Comparison of ENCODE assay signal across 7 cellular contexts in genomic region chr3:32374788-32375595, GRCh38. TPM values are rescaled to one million over a fixed set of nuclear protein-coding genes. Genes with fewer than 3 reads are reported as not detected.
DNase-seq lines count a peak whose midpoint lies in the region; ATAC-seq, FAIRE-seq and TF ChIP-seq lines count a peak whose summit lies in the region.

No MANE protein-coding gene starts in this region.

- H3K27ac ChIP-seq in H1 (ENCODE audit: low read depth, low read length) = no peak overlapping the region

- CTCF ChIA-PET in H1 (lab: Charles Lee; ENCODE audit: partially characterized antibody) = interaction anchor here (0.6 to 7.3 kb wide), 50 partner anchors 8 to 574 kb away, joined by 3 to 121 read pairs (median 4); partner anchors contain the start of gene CMTM7

- no peak overlapping the region for H2AK5ac ChIP-seq in H1 (ENCODE audit: low read depth, low read length)

- FAIRE-seq in H1 (lab: Jason Lieb, UNC) = peak; percentile 82

- no peak overlapping the region for H3K4me3 ChIP-seq in H1 (ENCODE audit: extremely low read depth in 1 of 4, insufficient read depth in 2 of 4, low read depth in 3 of 4, low read length in 4 of 4)

- no peaks in the 10 kb centered on the region for H3K9me3 ChIP-seq in H1 (ENCODE audit: insufficient read depth in 2 of 2, low read depth in 1 of 2, low read length in 1 of 2)

- H2BK15ac ChIP-seq in H1 (ENCODE audit: low read length) = no peak overlapping the region

- no peak overlapping the region for H4K5ac ChIP-seq in H1 (ENCODE audit: insufficient read length, low read depth, low read length)

- ATAC-seq in HG02588 (IDR thresholded peaks at IDR 0.05; ENCODE audit: unreplicated experiment) = peak; percentile 50

- no peak overlapping the region for H2BK120ac ChIP-seq in H1 (replicated peaks; ENCODE audit: low read depth, low read length)

- 55% methylated on average over 12 of the region's 12 CpGs; no CpG with 5 or more reads in 1 of the 2 experiments for WGBS in H1 (ENCODE audit: extremely low coverage in 1 of 2, insufficient coverage in 1 of 2, insufficient read length in 1 of 2, insufficient replicate concordance in 2 of 2, low coverage in 1 of 2, low lambda C conversion rate in 2 of 2, missing lambda C conversion rate in 1 of 2), 2 experiments

- no peak overlapping the region for H2BK12ac ChIP-seq in H1 (ENCODE audit: low read depth, low read length)

- H3K56ac ChIP-seq in H1 (replicated peaks; ENCODE audit: insufficient read length, low read depth, low read length) = no peak overlapping the region

- no peak overlapping the region for H3K4me2 ChIP-seq in H1 (ENCODE audit: insufficient read depth in 1 of 2, low read depth in 2 of 2, low read length in 2 of 2)

- no peaks in the 10 kb centered on the region for H3K79me2 ChIP-seq in H1 (ENCODE audit: control insufficient read depth in 1 of 2, insufficient read depth in 2 of 2, low read length in 2 of 2)

- H3K27me3 ChIP-seq in H1 (replicated peaks in 1 of 4; ENCODE audit: control insufficient read depth in 3 of 4, extremely low read depth in 1 of 4, insufficient read depth in 3 of 4, low read length in 3 of 4) = no peaks in the 10 kb centered on the region

- H2AFZ ChIP-seq in H1 (ENCODE audit: low read length) = no peak overlapping the region

- H3K23me2 ChIP-seq in H1 (ENCODE audit: low read depth, low read length) = no peaks in the 10 kb centered on the region

- no peak for TF ChIP-seq POLR2A in H1 (IDR thresholded peaks at IDR 0.05; ENCODE audit: control extremely low read depth in 1 of 2, low read depth in 2 of 2, low read length in 2 of 2)

- DNase-seq in GM10266 (ENCODE audit: extremely low spot score) (peak; percentile 50), NCI-H526 (lab: John Stamatoyannopoulos, UW) (peak; percentile 49 to 74), H1 (ENCODE audit: low read depth in 1 of 2, low spot score in 2 of 2) (peak in 1 of 2 experiments; percentile 82), middle frontal gyrus (ENCODE audit: extremely low spot score, low spot score) (peak; percentile 24), stromal cell of bone marrow (ENCODE audit: low read depth) (peak; percentile 50)
- DNase-seq in activated CD4-positive, alpha-beta T cell treated with anti-CD3 and anti-CD28 coated beads, Interleukin-2, amount 50 U/mL, for 48 hours = peak; percentile 53 to 67

- H4K20me1 ChIP-seq in H1 (replicated peaks in 1 of 2; ENCODE audit: control insufficient read depth in 1 of 2, insufficient read depth in 2 of 2, low read length in 2 of 2) = no peaks in the 10 kb centered on the region

- H3K23ac ChIP-seq in H1 (ENCODE audit: insufficient read length) = no peak overlapping the region

- H2BK20ac ChIP-seq in H1 (ENCODE audit: low read length) = no peak overlapping the region

- TF ChIP-seq RAD21 in H1 (IDR thresholded peaks at IDR 0.05 in 1 of 2, conservative IDR thresholded peaks at IDR 0.05 in 1 of 2; ENCODE audit: low read depth in 2 of 2, low read length in 2 of 2) = peak; percentile 57 to 71

- H4K8ac ChIP-seq in H1 (ENCODE audit: extremely low read depth, insufficient read depth, low read length) = no peak overlapping the region

- H3K79me1 ChIP-seq in H1 (ENCODE audit: low read depth, low read length) = no peaks in the 10 kb centered on the region

- H3K36me3 ChIP-seq in H1 (ENCODE audit: control insufficient read depth in 2 of 4, insufficient read depth in 4 of 4, low read length in 3 of 4) = no peaks in the 10 kb centered on the region

- TF ChIP-seq CTCF in GM10266 (IDR thresholded peaks at IDR 0.05; ENCODE audit: control insufficient read depth, insufficient read depth, low read depth, missing control alignments) (peak; percentile 60), H1 (IDR thresholded peaks at IDR 0.05; ENCODE audit: control extremely low read depth in 1 of 3, insufficient read depth in 1 of 3, low read depth in 1 of 3, low read length in 3 of 3) (peak in 2 of 3 experiments; percentile 64 to 72; a peak in 3 of 4 replicates)

- no peak overlapping the region for H4K91ac ChIP-seq in H1 (replicated peaks; ENCODE audit: insufficient read length, low read length)

- H3K14ac ChIP-seq in H1 (ENCODE audit: insufficient read length) = no peak overlapping the region

- no peak overlapping the region for H3K4ac ChIP-seq in H1 (replicated peaks; ENCODE audit: insufficient read length, low read depth, low read length)

- H3K4me1 ChIP-seq in H1 (replicated peaks in 1 of 4; ENCODE audit: control insufficient read depth in 3 of 4, insufficient read depth in 4 of 4, low read length in 3 of 4) = no peaks in the 10 kb centered on the region

- H2BK5ac ChIP-seq in H1 (ENCODE audit: low read depth, low read length) = no peak overlapping the region

- H3K9ac ChIP-seq in H1 (replicated peaks in 1 of 4; ENCODE audit: extremely low read depth in 1 of 4, low read depth in 3 of 4, low read length in 3 of 4) = no peak overlapping the region

- POLR2A ChIA-PET in H1 (lab: Charles Lee; ENCODE audit: partially characterized antibody) = interaction anchor here (0.6 to 1.4 kb wide), 6 partner anchors 14 to 217 kb away, joined by 3 to 6 read pairs (median 4); partner anchors contain the start of gene CMTM7

- no peak for TF ChIP-seq EP300 in H1 (IDR thresholded peaks at IDR 0.05; ENCODE audit: borderline replicate concordance in 1 of 2, low read depth in 2 of 2, low read length in 2 of 2)

- no peak overlapping the region for H3K18ac ChIP-seq in H1 (ENCODE audit: extremely low read depth, low read length)

TF ChIP-seq in H1, 55 proteins besides CTCF, POLR2A, EP300 and RAD21:
- no peak for TF ChIP-seq GABPA (IDR thresholded peaks at IDR 0.05; ENCODE audit: borderline replicate concordance, insufficient read depth, low read length)
- no peak for TF ChIP-seq EZH2 (IDR thresholded peaks at IDR 0.05; ENCODE audit: low read depth, low read length, severe bottlenecking)

RNA-seq across cellular contexts. Expression of gene CMTM7, which starts 16.7 kb away (rescaled TPM):
- total RNA-seq in H1 (2021; fragmentation: NEBNext Ultra II Directional; extraction: Animal tissue kit (Norgen Biotek cat#: 25700)) = 30.6 and 33.3 TPM in 2 replicates
- polyA plus RNA-seq in H1 (2011; rRNA removed) = 65.8 and 74.0 TPM in 2 replicates
- 37.3 TPM for polyA plus RNA-seq in H1 (2011; cell fraction: cytosol; rRNA removed)
- polyA plus RNA-seq in H1 (2011; cell fraction: nucleus; rRNA removed) = 48.0 TPM
- polyA plus RNA-seq in H1 (2012, experiment 1 of 2) = 30.6 to 37.6 TPM (median 31.3 TPM) in 4 replicates
- polyA plus RNA-seq in H1 (2012, experiment 2 of 2) = 33.4 TPM
- 35.5 TPM for polyA plus RNA-seq in H1 (2013, experiment 1 of 2)
- polyA plus RNA-seq in H1 (2013, experiment 2 of 2) = 39.5 TPM
- polyA minus RNA-seq in H1 (2011; rRNA and poly(A)+ RNA removed) = 20.8 and 24.3 TPM in 2 replicates
- polyA minus RNA-seq in H1 (2011; cell fraction: cytosol; rRNA and poly(A)+ RNA removed) = 16.1 TPM
- 24.2 TPM for polyA minus RNA-seq in H1 (2011; cell fraction: nucleus; rRNA and poly(A)+ RNA removed)
